In the genomic region with DNA sequence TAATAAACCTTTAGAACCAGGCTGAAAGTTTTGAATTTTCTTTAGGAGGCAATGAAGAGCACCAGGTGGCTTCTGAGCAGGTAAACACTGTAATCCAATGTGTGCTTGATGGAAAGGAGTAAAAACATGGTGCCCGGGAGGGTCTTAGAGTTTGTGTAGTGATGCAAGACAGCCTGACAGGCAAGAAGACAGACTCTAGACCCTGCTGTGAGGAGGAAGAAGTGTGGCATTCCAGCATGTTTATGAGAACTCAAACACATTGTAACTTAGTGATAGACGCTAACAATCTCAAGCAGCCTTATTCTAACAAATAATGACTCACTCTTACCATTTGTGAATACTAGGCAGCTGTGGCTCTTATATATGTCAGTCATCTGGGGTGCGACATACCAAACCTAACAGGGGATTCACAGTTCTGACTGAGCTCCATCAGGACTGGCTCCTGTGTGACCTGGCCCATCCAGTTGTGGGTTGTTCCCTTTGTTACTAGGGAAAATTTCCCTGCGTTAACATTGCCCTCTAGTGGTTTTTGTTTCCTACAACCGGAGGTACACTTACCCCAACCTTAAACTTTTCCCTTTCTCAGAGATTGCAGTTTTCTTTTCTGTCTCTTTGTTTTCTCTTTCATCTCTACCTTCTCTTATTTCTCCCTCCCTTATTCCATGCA, we compare ENCODE assay signal across 8 cellular contexts. TPM values are rescaled to one million over a fixed set of nuclear protein-coding genes. Genes with fewer than 3 reads are reported as not detected.
DNase-seq lines count a peak whose midpoint lies in the region; ATAC-seq and TF ChIP-seq lines count a peak whose summit lies in the region.

No MANE protein-coding gene starts in this region.

- H3K79me2 ChIP-seq in DOHH2 (ENCODE audit: control insufficient read depth, low read length) (no peaks in the 10 kb centered on the region), KMS-11 (ENCODE audit: insufficient read depth, low read depth) (no peaks in the 10 kb centered on the region)

- H3K27ac ChIP-seq in DOHH2 (ENCODE audit: low read depth, low read length) (no peak overlapping the region), KMS-11 (no peak overlapping the region)

- H3F3A ChIP-seq in DOHH2 (ENCODE audit: control insufficient read depth, insufficient read depth) = no peaks in the 10 kb centered on the region

- no peak overlapping the region for H2AFZ ChIP-seq in KMS-11 (ENCODE audit: low read depth)

- no peaks in the 10 kb centered on the region for H3K9me2 ChIP-seq in DOHH2 (replicated peaks; ENCODE audit: control insufficient read depth, low read length)

- H3K36me3 ChIP-seq in DOHH2 (ENCODE audit: control insufficient read depth, low read length) = no peaks in the 10 kb centered on the region
- H3K36me3 ChIP-seq in KMS-11 (ENCODE audit: insufficient read depth) = no peaks in the 10 kb centered on the region

- H3K9ac ChIP-seq in KMS-11 = no peak overlapping the region

- H3K4me3 ChIP-seq in DOHH2 (ENCODE audit: low read length) = no peak overlapping the region
- no peak overlapping the region for H3K4me3 ChIP-seq in KMS-11 (IDR thresholded peaks at IDR 0.05; ENCODE audit: insufficient read depth, low read depth, low read length)

- ATAC-seq in GM21529 (IDR thresholded peaks at IDR 0.05; ENCODE audit: unreplicated experiment) = peak; percentile 92

- no peaks in the 10 kb centered on the region for H4K20me1 ChIP-seq in DOHH2 (ENCODE audit: control insufficient read depth, insufficient read depth, low read depth, low read length)
- no peaks in the 10 kb centered on the region for H4K20me1 ChIP-seq in KMS-11 (ENCODE audit: insufficient read depth)

- DNase-seq in T-helper 2 cell (peak in 3 of 5 experiments; percentile 5 to 70 (median 52)), astrocyte of the hippocampus (ENCODE audit: low read depth, low spot score) (peak; percentile 48), iris pigment epithelial cell (ENCODE audit: low read depth) (peak; percentile 47), posterior vena cava (ENCODE audit: low spot score) (no peak)
- peak; percentile 19 to 23 for DNase-seq in stimulated activated CD4-positive, alpha-beta T cell treated with anti-CD3 and anti-CD28 coated beads, Interleukin-2, amount 100 ng/mL, for 48 hours

- H3K4me1 ChIP-seq in DOHH2 (ENCODE audit: control insufficient read depth, low read length) (peaks cover 13% of the 10 kb centered on the region), KMS-11 (ENCODE audit: low read depth, poor library complexity, severe bottlenecking) (no peaks in the 10 kb centered on the region)

- TF ChIP-seq CTCF in DOHH2 (IDR thresholded peaks at IDR 0.05; ENCODE audit: low read depth, low read length, poor library complexity, severe bottlenecking) (peak; percentile 56), KMS-11 (conservative IDR thresholded peaks at IDR 0.05; ENCODE audit: low read depth, low read length) (peak; percentile 69)

- H3K4me2 ChIP-seq in DOHH2 (ENCODE audit: low read length) (no peak overlapping the region), KMS-11 (no peak overlapping the region)

- intact Hi-C loops in posterior vena cava (cut with DNase I) = loop anchor here (5.0 kb wide), 1 partner anchor 404 kb away; no protein-coding TSS in a partner anchor

- no peaks in the 10 kb centered on the region for H3K27me3 ChIP-seq in DOHH2 (ENCODE audit: control insufficient read depth, low read length)
- no peaks in the 10 kb centered on the region for H3K27me3 ChIP-seq in KMS-11 (ENCODE audit: insufficient read depth, low read depth)

- no peaks in the 10 kb centered on the region for H3K9me3 ChIP-seq in DOHH2 (ENCODE audit: control insufficient read depth, insufficient read depth, low read length)

RNA-seq across cellular contexts. Expression of a gene that starts 53.8 kb away (rescaled TPM):
- 100 to 1,000 TPM in 1 of 2 donors, 10 to 100 TPM in 1; 72.8 to 259 TPM for total RNA-seq in posterior vena cava
